Comparison of ENCODE assay signal across 1 cellular context in the genomic region with DNA sequence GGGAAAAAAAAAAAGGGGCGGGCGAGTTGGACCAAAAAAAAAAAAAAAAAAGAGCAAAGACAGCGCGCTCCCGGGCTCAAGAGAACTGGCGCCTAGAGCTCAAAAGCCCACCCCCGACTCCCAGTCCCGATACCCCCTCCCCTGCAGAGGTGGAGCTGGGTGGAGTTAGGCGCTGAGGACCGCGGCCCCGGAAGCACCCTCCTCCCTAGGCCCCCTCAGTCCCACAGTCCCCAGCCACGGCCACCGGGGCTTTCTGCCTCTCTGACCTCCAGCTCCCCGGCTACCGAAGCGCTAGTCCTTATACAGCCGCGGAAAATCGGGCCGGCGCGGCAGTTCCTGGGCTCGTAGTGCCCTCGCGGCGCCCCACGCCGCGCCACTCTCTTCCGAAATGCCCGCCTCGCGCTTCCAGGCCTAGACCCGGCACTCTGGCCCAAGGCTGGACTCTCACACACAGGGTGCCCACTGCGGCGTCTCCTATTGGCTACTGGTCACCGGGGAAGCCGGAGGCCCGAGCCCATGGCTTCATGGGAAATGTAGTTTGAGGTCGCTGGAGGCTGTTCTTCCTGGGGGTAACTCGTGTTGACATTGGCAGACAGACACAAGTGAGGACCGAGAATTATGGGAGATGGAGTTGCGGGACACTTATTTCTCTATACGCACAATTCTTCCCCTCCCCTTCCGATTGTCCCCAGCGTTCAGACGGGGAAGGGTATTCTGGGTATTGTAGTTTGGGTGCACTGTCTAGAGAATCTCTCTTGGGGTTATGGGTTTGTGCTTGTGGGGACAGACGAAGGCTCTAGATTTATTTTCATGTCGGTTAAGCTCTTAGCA.
A peak's percentile ranks its signal among the peaks of the same experiment; 100 is the strongest.
TF ChIP-seq lines count a peak whose summit lies in the region.

ENOX2 (minus strand) TSS at position 427 of the 831 bp plus-strand sequence. CDS start 199,993 bp downstream, outside the sequence.

TF ChIP-seq in A549, 52 proteins besides CTCF, POLR2A, EP300 and RAD21 (continued from another document):
- TF ChIP-seq, protein P1, sequence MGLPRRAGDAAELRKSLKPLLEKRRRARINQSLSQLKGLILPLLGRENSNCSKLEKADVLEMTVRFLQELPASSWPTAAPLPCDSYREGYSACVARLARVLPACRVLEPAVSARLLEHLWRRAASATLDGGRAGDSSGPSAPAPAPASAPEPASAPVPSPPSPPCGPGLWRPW (IDR thresholded peaks at IDR 0.05), result no peak
- 0 out of 2 replicates have a peak, but pooled peaks have one; percentile 58 for TF ChIP-seq MYC (IDR thresholded peaks at IDR 0.05; ENCODE audit: borderline replicate concordance, low read length)
- no peak for TF ChIP-seq KDM5A (IDR thresholded peaks at IDR 0.05)
- no peak for TF ChIP-seq HEYL (CRISPR knock-in tag; IDR thresholded peaks at IDR 0.05)
